Comparison of ENCODE assay signal across 23 cellular contexts in genomic region chr10:60678978-60679377, GRCh38.
DNase-seq lines count a peak whose midpoint lies in the region; ATAC-seq, FAIRE-seq and TF ChIP-seq lines count a peak whose summit lies in the region.
"Had no signal": no experiment of that assay in that cellular context is flagged by ENCODE, and none has a peak within 500 bp of the region (broad histone marks: within the 10 kb centered on the region; RNA-seq: fewer than 3 reads in every experiment).

No MANE protein-coding gene starts in this region.

- no peaks in the 10 kb centered on the region for H3K36me3 ChIP-seq in GM23338 (ENCODE audit: insufficient read depth)
- no peaks in the 10 kb centered on the region for H3K36me3 ChIP-seq in astrocyte (ENCODE audit: insufficient read depth, low read length)
- no peaks in the 10 kb centered on the region for H3K36me3 ChIP-seq in kidney (ENCODE audit: control insufficient read depth in 1 of 2, insufficient read depth in 2 of 2, low read length in 2 of 2)
- H3K36me3 ChIP-seq: HAP-1 had no signal

- H3K9me2 ChIP-seq in GM23338 (ENCODE audit: insufficient read depth): no peaks in the 10 kb centered on the region

- H3K9me3 ChIP-seq in astrocyte (ENCODE audit: insufficient read depth, low read depth, low read length): no peaks in the 10 kb centered on the region
- no peaks in the 10 kb centered on the region for H3K9me3 ChIP-seq in kidney (ENCODE audit: control insufficient read depth in 1 of 2, low read length in 2 of 2)
- H3K9me3 ChIP-seq: A549 had no signal

- DNase-seq in GM23338 (ENCODE audit: low spot score) (no peak), astrocyte (ENCODE audit: low read depth) (no peak), kidney (no peak), memory B cell (ENCODE audit: low spot score in 2 of 2) (no peak), NCI-H187 (lab: John Stamatoyannopoulos, UW) (no peak), HT-29 (ENCODE audit: low spot score) (no peak)
- DNase-seq in naive thymus-derived CD8-positive, alpha-beta T cell: no peak
- DNase-seq: AML-193; Caco-2; CD4-positive, alpha-beta T cell; IMR-90 had no signal

- H4K20me1 ChIP-seq in GM23338 (replicated peaks; ENCODE audit: insufficient read depth): no peaks in the 10 kb centered on the region
- H4K20me1 ChIP-seq in astrocyte (ENCODE audit: insufficient read depth, low read length): no peaks in the 10 kb centered on the region

- H3K9ac ChIP-seq in astrocyte (ENCODE audit: low read length): no peak overlapping the region
- H3K9ac ChIP-seq in kidney (ENCODE audit: low read length in 2 of 2): no peak overlapping the region

- no peaks in the 10 kb centered on the region for H3F3A ChIP-seq in GM23338 (replicated peaks; ENCODE audit: low read depth)

- TF ChIP-seq CTCF in GM23338 (conservative IDR thresholded peaks at IDR 0.05; ENCODE audit: low read depth in 2 of 2): no peak
- no peak for TF ChIP-seq CTCF in astrocyte (IDR thresholded peaks at IDR 0.05; ENCODE audit: insufficient read depth, low read depth, low read length)
- TF ChIP-seq CTCF in kidney (IDR thresholded peaks at IDR 0.05; ENCODE audit: borderline replicate concordance, extremely low read depth, insufficient read depth): no peak

- peaks cover 20% of the 10 kb centered on the region for H3K4me1 Mint-ChIP-seq in GM23338
- H3K4me1 Mint-ChIP-seq in astrocyte (ENCODE audit: low read depth, unreplicated experiment): peaks cover 5% of the 10 kb centered on the region
- H3K4me1 Mint-ChIP-seq in memory B cell: peaks cover 13% of the 10 kb centered on the region
- peaks cover 0 to 5% (median 2%) of the 10 kb centered on the region in 4 donors for H3K4me1 Mint-ChIP-seq in naive thymus-derived CD8-positive, alpha-beta T cell

- H3K4me3 Mint-ChIP-seq in GM23338 (no peak overlapping the region), astrocyte (ENCODE audit: unreplicated experiment) (no peak overlapping the region), memory B cell (no peak overlapping the region)
- H3K4me3 Mint-ChIP-seq in naive thymus-derived CD8-positive, alpha-beta T cell: no peak overlapping the region
- H3K4me3 Mint-ChIP-seq: CD4-positive, alpha-beta T cell had no signal

- no peaks in the 10 kb centered on the region for H3K27me3 ChIP-seq in GM23338 (ENCODE audit: insufficient read depth)
- no peaks in the 10 kb centered on the region for H3K27me3 ChIP-seq in astrocyte (ENCODE audit: insufficient read depth, low read length)

- peak; percentile 25; the same call in 2 of the 3 replicates for ATAC-seq in GM23338
- no peak for ATAC-seq in memory B cell (ENCODE audit: low read depth)
- ATAC-seq in naive thymus-derived CD8-positive, alpha-beta T cell: no peak
- no peak for ATAC-seq in HG02884 (IDR thresholded peaks at IDR 0.05; ENCODE audit: unreplicated experiment)
- ATAC-seq: A549 had no signal

- H3K27me3 Mint-ChIP-seq in GM23338 (ENCODE audit: insufficient read depth, low read depth, poor library complexity): peaks cover 9% of the 10 kb centered on the region
- H3K27me3 Mint-ChIP-seq in astrocyte (ENCODE audit: low read depth, unreplicated experiment): no peaks in the 10 kb centered on the region
- peaks cover 2% of the 10 kb centered on the region for H3K27me3 Mint-ChIP-seq in memory B cell
- H3K27me3 Mint-ChIP-seq in naive thymus-derived CD8-positive, alpha-beta T cell: peaks cover 0 to 10% (median 0%) of the 10 kb centered on the region in 5 donors
- H3K27me3 Mint-ChIP-seq: CD4-positive, alpha-beta T cell had no signal

- no peak for FAIRE-seq in astrocyte (lab: Jason Lieb, UNC)
- FAIRE-seq in kidney (lab: Jason Lieb, UNC): no peak
- FAIRE-seq: A549, D721Med, G401.6, GM12892, GM18507, H1, HTR-8/SVneo had no signal

- POLR2A ChIA-PET in naive thymus-derived CD8-positive, alpha-beta T cell (lab: Charles Lee): no interaction called here

- H3K79me2 ChIP-seq in GM23338 (replicated peaks; ENCODE audit: insufficient read depth) (no peaks in the 10 kb centered on the region), astrocyte (ENCODE audit: insufficient read depth, low read length) (no peaks in the 10 kb centered on the region)

- peaks cover 10% of the 10 kb centered on the region for H3K9me3 Mint-ChIP-seq in GM23338
- H3K9me3 Mint-ChIP-seq in astrocyte (ENCODE audit: unreplicated experiment): peaks cover 4% of the 10 kb centered on the region
- peaks cover 3% of the 10 kb centered on the region for H3K9me3 Mint-ChIP-seq in memory B cell
- H3K9me3 Mint-ChIP-seq in naive thymus-derived CD8-positive, alpha-beta T cell: peaks cover 0 to 7% (median 0%) of the 10 kb centered on the region in 9 donors
- H3K9me3 Mint-ChIP-seq: CD4-positive, alpha-beta T cell had no signal

- 0 out of 2 replicates have a peak, but pooled peaks cover 4% of the 10 kb centered on the region for H3K4me1 ChIP-seq in GM23338 (ENCODE audit: insufficient read depth)
- peaks cover 3% of the 10 kb centered on the region for H3K4me1 ChIP-seq in astrocyte (ENCODE audit: insufficient read depth, low read length)
- H3K4me1 ChIP-seq in kidney (ENCODE audit: control insufficient read depth in 1 of 2, insufficient read depth in 1 of 2, low read depth in 1 of 2, low read length in 2 of 2): peaks cover 2 to 8% of the 10 kb centered on the region in 2 donors
- H3K4me1 ChIP-seq: A549, HAP-1 had no signal

- H3K27ac Mint-ChIP-seq in GM23338: no peak overlapping the region
- peak overlapping the region; percentile 15 for H3K27ac Mint-ChIP-seq in astrocyte (ENCODE audit: unreplicated experiment)
- peak overlapping the region; percentile 42 for H3K27ac Mint-ChIP-seq in memory B cell
- peak overlapping the region in 1 of 10 donors; percentile 17 for H3K27ac Mint-ChIP-seq in naive thymus-derived CD8-positive, alpha-beta T cell
- H3K27ac Mint-ChIP-seq: CD4-positive, alpha-beta T cell had no signal

- H3K4me3 ChIP-seq in GM23338: no peak overlapping the region
- no peak overlapping the region for H3K4me3 ChIP-seq in astrocyte (ENCODE audit: insufficient read depth, low read depth, low read length)
- no peak overlapping the region for H3K4me3 ChIP-seq in kidney (ENCODE audit: low read length in 2 of 2)
- H3K4me3 ChIP-seq: A549, HAP-1 had no signal

- H3K36me3 Mint-ChIP-seq in GM23338 (ENCODE audit: low read depth) (peaks cover 19% of the 10 kb centered on the region), astrocyte (ENCODE audit: low read depth, unreplicated experiment) (no peaks in the 10 kb centered on the region), memory B cell (peaks cover 18% of the 10 kb centered on the region)
- peaks cover 7 to 16% (median 10%) of the 10 kb centered on the region in 3 donors for H3K36me3 Mint-ChIP-seq in naive thymus-derived CD8-positive, alpha-beta T cell

- H3K27ac ChIP-seq in GM23338 (ENCODE audit: low read depth) (no peak overlapping the region), astrocyte (ENCODE audit: low read depth, low read length) (no peak overlapping the region), kidney (ENCODE audit: low read depth in 2 of 2, low read length in 2 of 2) (peak overlapping the region; percentile 20 to 59)
- H3K27ac ChIP-seq: 22Rv1, A549, C4-2B, HL-60 had no signal

- intact Hi-C loops in kidney (cut with DNase I): no loop called here

- H2AFZ ChIP-seq in GM23338: no peak overlapping the region
- H2AFZ ChIP-seq in astrocyte (ENCODE audit: low read depth, low read length): no peak overlapping the region

- no peak overlapping the region for H3K4me2 ChIP-seq in GM23338
- no peak overlapping the region for H3K4me2 ChIP-seq in astrocyte (ENCODE audit: low read length)
- H3K4me2 ChIP-seq: A549 had no signal

TF ChIP-seq in GM23338, 12 proteins besides CTCF, POLR2A, EP300 and RAD21 (continues in another document):
- TF ChIP-seq EZH2 (IDR thresholded peaks at IDR 0.05; ENCODE audit: low read depth, unreplicated experiment) (no peak), POLR2AphosphoS5 (IDR thresholded peaks at IDR 0.05; ENCODE audit: low read depth) (no peak), REST (IDR thresholded peaks at IDR 0.05; ENCODE audit: unreplicated experiment) (no peak), CREB1 (CRISPR knock-in tag; IDR thresholded peaks at IDR 0.05; ENCODE audit: low read depth) (no peak)

Comparison
In these comparisons a context has a peak if more than half of its experiments do, and no peak if none do; other contexts are left out.
1. H3K27ac ChIP-seq: peak in kidney (2 of 2); none in GM23338 (single experiment) and astrocyte (single experiment).